ENCODE assay signal across 15 cellular contexts in genomic region chr2:56416500-56417176, GRCh38.
"Had no signal": no experiment of that assay in that cellular context is flagged by ENCODE, and none has a peak within 500 bp of the region (broad histone marks: within the 10 kb centered on the region; RNA-seq: fewer than 3 reads in every experiment).

No MANE protein-coding gene starts in this region.

- DNase-seq: activated CD4-positive, alpha-beta T cell treated with anti-CD3 and anti-CD28 coated beads, Interleukin-2, amount 10 ng/mL, durations not matched to agents 24 days and 14 days; activated CD8-positive, alpha-beta memory T cell treated with anti-CD3 and anti-CD28 coated beads, Interleukin-2, amount 50 U/mL, for 48 hours; activated naive CD8-positive, alpha-beta T cell treated with anti-CD3 and anti-CD28 coated beads for 36 hours; activated T-cell treated with anti-CD3 and anti-CD28 coated beads, Interleukin-2, amount 50 U/mL, for 72 hours; amygdala; body of pancreas; caudate nucleus; esophagus squamous epithelium; hippocampal formation; kidney; left ventricle myocardium inferior; naive thymus-derived CD8-positive, alpha-beta T cell had no signal

- H3K27me3 ChIP-seq: body of pancreas, esophagus squamous epithelium had no signal

- ATAC-seq: activated T-cell treated with anti-CD3 and anti-CD28 coated beads, Interleukin-2, amount 50 U/mL, for 72 hours; body of pancreas; naive thymus-derived CD8-positive, alpha-beta T cell; stimulated activated memory B cell treated with anti-CD40 and anti-IgM and Interleukin-4, amounts not matched to agents 10 μg/mL and 1 μg/mL and 100 μg/mL, for 72 hours; WTC11 had no signal

- H3K4me3 ChIP-seq: body of pancreas, esophagus squamous epithelium, left ventricle myocardium inferior had no signal

- H3K27ac ChIP-seq: body of pancreas, esophagus squamous epithelium, left ventricle myocardium inferior, parathyroid adenoma had no signal
